Comparison of ENCODE assay signal across 8 cellular contexts in genomic region chr19:912181-913079, GRCh38. TPM values are rescaled to one million over a fixed set of nuclear protein-coding genes. Genes with fewer than 3 reads are reported as not detected.
DNase-seq lines count a peak whose midpoint lies in the region; ATAC-seq and TF ChIP-seq lines count a peak whose summit lies in the region.

No MANE protein-coding gene starts in this region.

- TF ChIP-seq CTCF in brain microvascular endothelial cell (IDR thresholded peaks at IDR 0.05; ENCODE audit: low read depth, low read length, missing control alignments) (no peak), upper lobe of right lung (IDR thresholded peaks at IDR 0.05) (no peak)

- no peak overlapping the region for H3K23ac ChIP-seq in mesenchymal stem cell (ENCODE audit: low read length in 2 of 2)

- ATAC-seq in upper lobe of right lung (peak; percentile 1), HG03520 (IDR thresholded peaks at IDR 0.05; ENCODE audit: unreplicated experiment) (no peak), GM19023 (IDR thresholded peaks at IDR 0.05; ENCODE audit: unreplicated experiment) (no peak)

- CTCF ChIA-PET in CD8-positive, alpha-beta memory T cell (lab: Charles Lee) = interaction anchor here (1.4 kb wide), 1 partner anchor 49 kb away, joined by 6 read pairs; no protein-coding TSS in a partner anchor

- H2AFZ ChIP-seq in mesenchymal stem cell (ENCODE audit: low read depth, low read length) = no peak overlapping the region

- peak overlapping the region; percentile 80 for H4K8ac ChIP-seq in mesenchymal stem cell (ENCODE audit: low read length)

- H3K27ac Mint-ChIP-seq in CD8-positive, alpha-beta memory T cell = peak overlapping the region; percentile 73 to 98 (median 84)

- peak overlapping the region; percentile 23 to 74 for H3K14ac ChIP-seq in mesenchymal stem cell (ENCODE audit: low read length in 2 of 2)

- peak overlapping the region; percentile 87 to 92 for H3K18ac ChIP-seq in mesenchymal stem cell (ENCODE audit: low read depth in 1 of 2, low read length in 2 of 2)

- peak overlapping the region; percentile 83 for H4K91ac ChIP-seq in mesenchymal stem cell (ENCODE audit: low read length)

- peaks cover 0 to 3% (median 0%) of the 10 kb centered on the region in 5 donors for H3K9me3 Mint-ChIP-seq in CD8-positive, alpha-beta memory T cell

- intact Hi-C loops in upper lobe of right lung (cut with DNase I) = no loop called here

- peak overlapping the region; percentile 80 to 93 (median 86) for H3K4me3 Mint-ChIP-seq in CD8-positive, alpha-beta memory T cell

- H3K36me3 Mint-ChIP-seq in CD8-positive, alpha-beta memory T cell = peaks cover 4 to 12% (median 7%) of the 10 kb centered on the region in 3 donors

- peak overlapping the region; percentile 73 for H2BK120ac ChIP-seq in mesenchymal stem cell (ENCODE audit: low read depth, low read length)

- H3K4me1 Mint-ChIP-seq in CD8-positive, alpha-beta memory T cell = peaks cover 23 to 43% (median 31%) of the 10 kb centered on the region in 3 donors

- H3K27me3 ChIP-seq in CD8-positive, alpha-beta memory T cell (ENCODE audit: insufficient read depth, low read length, poor library complexity, severe bottlenecking) = no peaks in the 10 kb centered on the region
- H3K27me3 ChIP-seq in brain microvascular endothelial cell (replicated peaks) (peaks cover 6% of the 10 kb centered on the region), mesenchymal stem cell (ENCODE audit: control insufficient read depth in 1 of 2, insufficient read depth in 1 of 2, low read length in 2 of 2) (peaks cover 5 to 9% of the 10 kb centered on the region in 2 experiments), upper lobe of right lung (peaks cover 16% of the 10 kb centered on the region)

- DNase-seq in CD8-positive, alpha-beta memory T cell = peak in 4 of 5 donors; percentile 48 to 70 (median 56)
- DNase-seq in Jurkat, Clone E6-1 (ENCODE audit: low read depth, low spot score) = no peak
- DNase-seq in brain microvascular endothelial cell = no peak
- DNase-seq in mesenchymal stem cell = no peak
- no peak for DNase-seq in upper lobe of right lung
- no peak for DNase-seq in hippocampal formation (lab: John Stamatoyannopoulos, UW)

- H2BK5ac ChIP-seq in mesenchymal stem cell (ENCODE audit: low read depth, low read length, poor library complexity, severe bottlenecking) = no peak overlapping the region

- H3K36me3 ChIP-seq in CD8-positive, alpha-beta memory T cell (ENCODE audit: insufficient read depth, low read length) = no peaks in the 10 kb centered on the region
- H3K36me3 ChIP-seq in brain microvascular endothelial cell (replicated peaks) (no peaks in the 10 kb centered on the region), mesenchymal stem cell (ENCODE audit: control insufficient read depth in 1 of 2, insufficient read depth in 2 of 2, low read depth in 1 of 2, low read length in 2 of 2) (peaks cover 0 to 17% of the 10 kb centered on the region in 2 experiments), upper lobe of right lung (no peaks in the 10 kb centered on the region)

- POLR2A ChIA-PET in CD8-positive, alpha-beta memory T cell (lab: Charles Lee) = no interaction called here

- H3K4ac ChIP-seq in mesenchymal stem cell (ENCODE audit: low read depth in 1 of 2, low read length in 2 of 2) = peak overlapping the region in 1 of 2 experiments; percentile 14

- H3K9ac ChIP-seq in mesenchymal stem cell (ENCODE audit: low read length) = peak overlapping the region; percentile 80

- no peaks in the 10 kb centered on the region for H3K9me3 ChIP-seq in CD8-positive, alpha-beta memory T cell (ENCODE audit: low read length)
- H3K9me3 ChIP-seq in mesenchymal stem cell (ENCODE audit: control insufficient read depth, low read length) = no peaks in the 10 kb centered on the region
- no peaks in the 10 kb centered on the region for H3K9me3 ChIP-seq in upper lobe of right lung

- in situ Hi-C loops in brain microvascular endothelial cell (cut with HindIII; ENCODE audit: low pct_ligation_motif_present, low sequenced_read_pairs) = no loop called here

- H2BK12ac ChIP-seq in mesenchymal stem cell (ENCODE audit: low read length in 2 of 2) = no peak overlapping the region

- H3K27ac ChIP-seq in CD8-positive, alpha-beta memory T cell (ENCODE audit: low read depth, low read length) = peak overlapping the region; percentile 70
- H3K27ac ChIP-seq in brain microvascular endothelial cell = no peak overlapping the region
- H3K27ac ChIP-seq in mesenchymal stem cell (ENCODE audit: low read length, poor library complexity, severe bottlenecking) = no peak overlapping the region
- peak overlapping the region; percentile 76 for H3K27ac ChIP-seq in upper lobe of right lung

- WGBS in mesenchymal stem cell = under 1% methylated on average over 17 of the region's 69 CpGs

- no peak overlapping the region for H2AK5ac ChIP-seq in mesenchymal stem cell (ENCODE audit: low read length, severe bottlenecking)

- H2BK15ac ChIP-seq in mesenchymal stem cell (ENCODE audit: low read depth, poor library complexity, severe bottlenecking) = peak overlapping the region; percentile 69

- H3K79me1 ChIP-seq in mesenchymal stem cell (replicated peaks; ENCODE audit: low read length, poor library complexity, severe bottlenecking) = peaks cover 2% of the 10 kb centered on the region

- H3K4me1 ChIP-seq in CD8-positive, alpha-beta memory T cell (ENCODE audit: insufficient read depth, low read length) = peaks cover 29% of the 10 kb centered on the region
- H3K4me1 ChIP-seq in mesenchymal stem cell (ENCODE audit: control insufficient read depth, insufficient read depth, low read depth, low read length) (peaks cover 31% of the 10 kb centered on the region), upper lobe of right lung (peaks cover 31% of the 10 kb centered on the region)

- H3K4me3 ChIP-seq in CD8-positive, alpha-beta memory T cell (ENCODE audit: low read length) = peak overlapping the region; percentile 59
- H3K4me3 ChIP-seq in Jurkat, Clone E6-1 (ENCODE audit: low read length) = peak overlapping the region; percentile 75
- peak overlapping the region; percentile 80 for H3K4me3 ChIP-seq in brain microvascular endothelial cell (ENCODE audit: low read depth, low read length)
- peak overlapping the region; percentile 78 for H3K4me3 ChIP-seq in mesenchymal stem cell (ENCODE audit: insufficient read depth in 1 of 2, low read depth in 1 of 2, low read length in 2 of 2)
- H3K4me3 ChIP-seq in upper lobe of right lung = peak overlapping the region; percentile 83

- peaks cover 0 to 7% of the 10 kb centered on the region in 2 donors for H3K27me3 Mint-ChIP-seq in CD8-positive, alpha-beta memory T cell

- H3K4me2 ChIP-seq in mesenchymal stem cell (ENCODE audit: low read length, poor library complexity, severe bottlenecking) = peak overlapping the region; percentile 35

RNA-seq across cellular contexts. Expression of gene R3HDM4, which starts 0.6 kb away (rescaled TPM):
- total RNA-seq in CD8-positive, alpha-beta memory T cell = 10 to 100 TPM; 60.7 to 65.2 TPM
- polyA plus RNA-seq in CD8-positive, alpha-beta memory T cell = 197 TPM
- polyA plus RNA-seq in Jurkat, Clone E6-1 (2012; ENCODE audit: insufficient read depth, insufficient read length) = 52.6 TPM
- polyA plus RNA-seq in mesenchymal stem cell (2013, experiment 1 of 2) = 68.0 TPM
- 67.1 TPM for polyA plus RNA-seq in mesenchymal stem cell (2013, experiment 2 of 2)
- 50.7 TPM for total RNA-seq in upper lobe of right lung

RNA-seq across cellular contexts. Expression of gene KISS1R, which starts 4.7 kb away (rescaled TPM):
- 1 to 10 TPM; 1.2 to 2.3 TPM for total RNA-seq in CD8-positive, alpha-beta memory T cell
- polyA plus RNA-seq in CD8-positive, alpha-beta memory T cell = 0.49 TPM
- 0.54 TPM for polyA plus RNA-seq in Jurkat, Clone E6-1 (2012; ENCODE audit: insufficient read depth, insufficient read length)
- polyA plus RNA-seq in mesenchymal stem cell (2013, experiment 1 of 2) = not detected
- polyA plus RNA-seq in mesenchymal stem cell (2013, experiment 2 of 2) = not detected
- total RNA-seq in upper lobe of right lung = not detected

RNA-seq across cellular contexts. Expression of gene ARID3A, which starts 13.4 kb away (rescaled TPM):
- 10 to 100 TPM; 12.8 to 15.9 TPM for total RNA-seq in CD8-positive, alpha-beta memory T cell
- polyA plus RNA-seq in CD8-positive, alpha-beta memory T cell = 0.49 TPM
- 16.7 TPM for polyA plus RNA-seq in Jurkat, Clone E6-1 (2012; ENCODE audit: insufficient read depth, insufficient read length)
- 64.0 TPM for polyA plus RNA-seq in mesenchymal stem cell (2013, experiment 1 of 2)
- polyA plus RNA-seq in mesenchymal stem cell (2013, experiment 2 of 2) = 62.8 TPM
- total RNA-seq in upper lobe of right lung = 16.1 TPM

RNA-seq across cellular contexts. Expression of gene RNU6-9, which starts 19.1 kb away (rescaled TPM):
- not detected for total RNA-seq in CD8-positive, alpha-beta memory T cell
- polyA plus RNA-seq in CD8-positive, alpha-beta memory T cell = not detected
- polyA plus RNA-seq in Jurkat, Clone E6-1 (2012; ENCODE audit: insufficient read depth, insufficient read length) = not detected
- not detected for polyA plus RNA-seq in mesenchymal stem cell (2013, experiment 1 of 2)
- polyA plus RNA-seq in mesenchymal stem cell (2013, experiment 2 of 2) = not detected
- total RNA-seq in upper lobe of right lung = not detected

RNA-seq across cellular contexts. Expression of gene MED16, which starts 19.4 kb away (rescaled TPM):
- 10 to 100 TPM; 57.4 to 59.4 TPM for total RNA-seq in CD8-positive, alpha-beta memory T cell
- 109 TPM for polyA plus RNA-seq in CD8-positive, alpha-beta memory T cell
- 71.0 TPM for polyA plus RNA-seq in Jurkat, Clone E6-1 (2012; ENCODE audit: insufficient read depth, insufficient read length)
- polyA plus RNA-seq in mesenchymal stem cell (2013, experiment 1 of 2) = 19.4 TPM
- polyA plus RNA-seq in mesenchymal stem cell (2013, experiment 2 of 2) = 19.2 TPM
- 51.8 TPM for total RNA-seq in upper lobe of right lung

Comparison
In these comparisons a context has a peak if more than half of its experiments do, and no peak if none do; other contexts are left out.
1. DNase-seq: peak in CD8-positive, alpha-beta memory T cell (4 of 5); none in Jurkat, Clone E6-1 (single experiment), brain microvascular endothelial cell (single experiment), mesenchymal stem cell (single experiment), upper lobe of right lung (single experiment) and hippocampal formation (0 of 2).
2. H3K27ac ChIP-seq: peak in CD8-positive, alpha-beta memory T cell (single experiment) and upper lobe of right lung (single experiment); none in brain microvascular endothelial cell (single experiment) and mesenchymal stem cell (single experiment).
3. Peak in every context shown above with its lines, with median percentiles within 50 percentile points of each other: H3K4me3 ChIP-seq.